In genomic region chr12:72273851-72274284, GRCh38 we compare ENCODE assay signal across 11 cellular contexts. TPM values are rescaled to one million over a fixed set of nuclear protein-coding genes. Genes with fewer than 3 reads are reported as not detected.
DNase-seq lines count a peak whose midpoint lies in the region; ATAC-seq and TF ChIP-seq lines count a peak whose summit lies in the region.
"Had no signal": no experiment of that assay in that cellular context is flagged by ENCODE, and none has a peak within 500 bp of the region (broad histone marks: within the 10 kb centered on the region; RNA-seq: fewer than 3 reads in every experiment).

No MANE protein-coding gene starts in this region.

- POLR2A ChIA-PET in HCT116 (lab: Charles Lee), result no interaction called here

- H3K4me2 ChIP-seq in HCT116 (ENCODE audit: low read length), result peak overlapping the region; percentile 79

- H3K4me3 Mint-ChIP-seq in stimulated activated naive CD8-positive, alpha-beta T cell treated with anti-CD3 and anti-CD28 coated beads, Interleukin-15, amount 100 ng/mL, for 72 hours, result no peak overlapping the region

- H2AFZ ChIP-seq in HCT116 (ENCODE audit: low read depth, low read length, poor library complexity, severe bottlenecking), result no peak overlapping the region

- H3K36me3 ChIP-seq in HCT116 (ENCODE audit: control insufficient read depth in 1 of 2, insufficient read depth in 2 of 2, low read length in 2 of 2), result no peaks in the 10 kb centered on the region
- no peaks in the 10 kb centered on the region for H3K36me3 ChIP-seq in brain microvascular endothelial cell (replicated peaks)
- H3K36me3 ChIP-seq in spleen, result no peaks in the 10 kb centered on the region

- no peaks in the 10 kb centered on the region for H3K9me3 Mint-ChIP-seq in stimulated activated naive CD8-positive, alpha-beta T cell treated with anti-CD3 and anti-CD28 coated beads, Interleukin-15, amount 100 ng/mL, for 72 hours

- peaks cover 15% of the 10 kb centered on the region for H3K4me1 Mint-ChIP-seq in stimulated activated naive CD8-positive, alpha-beta T cell treated with anti-CD3 and anti-CD28 coated beads, Interleukin-15, amount 100 ng/mL, for 72 hours

- H3K27me3 Mint-ChIP-seq in stimulated activated naive CD8-positive, alpha-beta T cell treated with anti-CD3 and anti-CD28 coated beads, Interleukin-15, amount 100 ng/mL, for 72 hours, result peaks cover 61% of the 10 kb centered on the region

- no peaks in the 10 kb centered on the region for H4K20me1 ChIP-seq in HCT116 (ENCODE audit: insufficient read depth)

- no peak for TF ChIP-seq CTCF in HCT116 (IDR thresholded peaks at IDR 0.05 in 2 of 3, conservative IDR thresholded peaks at IDR 0.05 in 1 of 3; ENCODE audit: borderline replicate concordance in 1 of 3, insufficient read depth in 1 of 3, low read depth in 2 of 3, low read length in 2 of 3)
- no peak for TF ChIP-seq CTCF in brain microvascular endothelial cell (IDR thresholded peaks at IDR 0.05; ENCODE audit: low read depth, low read length, missing control alignments)
- no peak for TF ChIP-seq CTCF in spleen (IDR thresholded peaks at IDR 0.05 in 8 of 11, conservative IDR thresholded peaks at IDR 0.05 in 3 of 11)

- H3K27me3 ChIP-seq in HCT116 (ENCODE audit: insufficient read depth, low read length) (no peaks in the 10 kb centered on the region), brain microvascular endothelial cell (replicated peaks) (no peaks in the 10 kb centered on the region), spleen (replicated peaks in 1 of 7) (peaks cover 0 to 76% (median 37%) of the 10 kb centered on the region in 7 donors)

- no peak overlapping the region for H3K27ac Mint-ChIP-seq in stimulated activated naive CD8-positive, alpha-beta T cell treated with anti-CD3 and anti-CD28 coated beads, Interleukin-15, amount 100 ng/mL, for 72 hours

- intact Hi-C loops in HCT116 (cut with micrococcal nuclease), result no loop called here
- intact Hi-C loops in spleen (cut with DNase I; ENCODE audit: low total_unique reads), result no loop called here

- H3K27ac ChIP-seq in HCT116 (ENCODE audit: low read depth, low read length) (no peak overlapping the region), brain microvascular endothelial cell (no peak overlapping the region), spleen (peak overlapping the region in 5 of 8 donors; percentile 26 to 71 (median 67))

- H3K9ac ChIP-seq in HCT116 (ENCODE audit: low read length), result no peak overlapping the region

- ATAC-seq in HCT116, result no peak
- ATAC-seq in stimulated activated naive CD8-positive, alpha-beta T cell treated with anti-CD3 and anti-CD28 coated beads, Interleukin-15, amount 100 ng/mL, for 72 hours, result no peak
- ATAC-seq: left colon had no signal

- CTCF ChIA-PET in HCT116 (lab: Charles Lee), result interaction anchor here (1.3 kb wide), 1 partner anchor 10 kb away, joined by 4 read pairs; no protein-coding TSS in a partner anchor

- H3K9me3 ChIP-seq in HCT116 (ENCODE audit: control insufficient read depth in 1 of 2, insufficient read depth in 1 of 2, low read depth in 1 of 2, low read length in 2 of 2) (no peaks in the 10 kb centered on the region), spleen (no peaks in the 10 kb centered on the region)

- 11 to 24% (median 14%) methylated on average over 16 of the region's 16 CpGs for WGBS in spleen, 5 donors

- peaks cover 0 to 15% of the 10 kb centered on the region in 2 experiments; a peak in 1 of 4 replicates for H3K4me1 ChIP-seq in HCT116 (ENCODE audit: control insufficient read depth in 1 of 2, insufficient read depth in 2 of 2, low read length in 2 of 2)
- peaks cover 0 to 40% (median 24%) of the 10 kb centered on the region in 6 donors for H3K4me1 ChIP-seq in spleen

- H3K4me3 ChIP-seq in HCT116 (replicated peaks in 1 of 2; ENCODE audit: low read depth in 1 of 2, low read length in 2 of 2), result peak overlapping the region; percentile 59 to 61
- peak overlapping the region; percentile 84 for H3K4me3 ChIP-seq in brain microvascular endothelial cell (ENCODE audit: low read depth, low read length)
- H3K4me3 ChIP-seq in spleen, result peak overlapping the region; percentile 8 to 71 (median 47)

- no peaks in the 10 kb centered on the region for H3K9me2 ChIP-seq in HCT116 (ENCODE audit: insufficient read depth)

- no peak for TF ChIP-seq POLR2A in HCT116 (IDR thresholded peaks at IDR 0.05; ENCODE audit: borderline replicate concordance, extremely low read depth, insufficient read depth, insufficient read length)
- TF ChIP-seq POLR2A in spleen (IDR thresholded peaks at IDR 0.05), result no peak

- no peak for DNase-seq in HCT116 (ENCODE audit: low read depth, low spot score)
- no peak for DNase-seq in brain microvascular endothelial cell
- peak; percentile 8 for DNase-seq in iPS-NIHi11 (ENCODE audit: low spot score)
- peak; percentile 47 for DNase-seq in spleen
- DNase-seq in stimulated activated CD4-positive, alpha-beta T cell treated with anti-CD3 and anti-CD28 coated beads, Interleukin-2, amount 100 ng/mL, for 24 hours, result no peak
- DNase-seq in Kasumi-1 (lab: John Stamatoyannopoulos, UW), result no peak
- DNase-seq in GDM1 (lab: John Stamatoyannopoulos, UW), result no peak
- DNase-seq in stimulated activated naive CD8-positive, alpha-beta T cell treated with anti-CD3 and anti-CD28 coated beads, Interleukin-15, amount 100 ng/mL, for 72 hours, result no peak
- DNase-seq: left colon, NCI-H1048, T-helper 9 cell had no signal

- no peak for TF ChIP-seq RAD21 in HCT116 (IDR thresholded peaks at IDR 0.05; ENCODE audit: low read depth)

- RAD21 ChIA-PET in HCT116 (lab: Charles Lee; ENCODE audit: low non-redundant PET in 1 of 2, low total read pairs in 2 of 2, uncharacterized antibody in 2 of 2, unreplicated experiment in 2 of 2), result no interaction called here

- H3K79me2 ChIP-seq in HCT116 (ENCODE audit: insufficient read depth, low read length), result no peaks in the 10 kb centered on the region

- no TSS peak for BruUV-seq in HCT116 (replicated peaks; lab: Mats Ljungman, UMichigan)

- in situ Hi-C loops in brain microvascular endothelial cell (cut with HindIII; ENCODE audit: low pct_ligation_motif_present, low sequenced_read_pairs), result no loop called here

TF ChIP-seq in HCT116, 20 proteins besides CTCF, POLR2A, EP300 and RAD21:
- TF ChIP-seq POLR2AphosphoS5 (IDR thresholded peaks at IDR 0.05; ENCODE audit: low read depth, low read length), result no peak
- TF ChIP-seq, protein P1, sequence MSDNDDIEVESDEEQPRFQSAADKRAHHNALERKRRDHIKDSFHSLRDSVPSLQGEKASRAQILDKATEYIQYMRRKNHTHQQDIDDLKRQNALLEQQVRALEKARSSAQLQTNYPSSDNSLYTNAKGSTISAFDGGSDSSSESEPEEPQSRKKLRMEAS (IDR thresholded peaks at IDR 0.05), result no peak
- TF ChIP-seq FOSL1 (IDR thresholded peaks at IDR 0.05; ENCODE audit: low read depth), result no peak
- TF ChIP-seq JUND (IDR thresholded peaks at IDR 0.05), result no peak
- no peak for TF ChIP-seq ATF3 (IDR thresholded peaks at IDR 0.05)
- no peak for TF ChIP-seq CEBPB (IDR thresholded peaks at IDR 0.05; ENCODE audit: low read depth)
- TF ChIP-seq YY1 (IDR thresholded peaks at IDR 0.05; ENCODE audit: extremely low read depth, insufficient replicate concordance, low read depth, low read length), result no peak
- no peak for TF ChIP-seq SP1 (IDR thresholded peaks at IDR 0.05; ENCODE audit: low read depth)
- no peak for TF ChIP-seq ZFX (IDR thresholded peaks at IDR 0.05)
- TF ChIP-seq ZBTB33 (IDR thresholded peaks at IDR 0.05; ENCODE audit: extremely low read depth, insufficient replicate concordance, low read length), result no peak
- no peak for TF ChIP-seq SIN3A (IDR thresholded peaks at IDR 0.05; ENCODE audit: low read depth)
- no peak for TF ChIP-seq CBX3 (IDR thresholded peaks at IDR 0.05; ENCODE audit: low read depth)
- no peak for TF ChIP-seq ZNF274 (IDR thresholded peaks at IDR 0.05; ENCODE audit: low read depth, low read length)
- no peak for TF ChIP-seq EZH2 (IDR thresholded peaks at IDR 0.05)
- no peak for TF ChIP-seq EZH2phosphoT487 (IDR thresholded peaks at IDR 0.05; ENCODE audit: borderline replicate concordance)
- no peak for TF ChIP-seq EGR1 (IDR thresholded peaks at IDR 0.05; ENCODE audit: low read depth)

RNA-seq across cellular contexts. Expression of gene TRHDE, which starts 1.7 kb away (rescaled TPM):
- total RNA-seq in HCT116 (2021; ENCODE audit: unreplicated experiment) (2.9 TPM), spleen (10 to 100 TPM in 6 of 7 donors, 1 to 10 TPM in 1; 8.6 to 32.7 (median 24.9) TPM)
- polyA plus RNA-seq in HCT116 (2012), result 0.21 and 0.87 TPM in 2 replicates
- under 1 TPM; 0.26 to 0.43 (median 0.42) TPM for polyA plus RNA-seq in spleen

Comparison
In these comparisons a context has a peak if more than half of its experiments do, and no peak if none do; other contexts are left out.
1. DNase-seq: peak in iPS-NIHi11 (single experiment) and spleen (single experiment); none in HCT116 (single experiment), brain microvascular endothelial cell (single experiment), stimulated activated CD4-positive, alpha-beta T cell treated with anti-CD3 and anti-CD28 coated beads, Interleukin-2, amount 100 ng/mL, for 24 hours (0 of 2), Kasumi-1 (0 of 2), GDM1 (single experiment) and stimulated activated naive CD8-positive, alpha-beta T cell treated with anti-CD3 and anti-CD28 coated beads, Interleukin-15, amount 100 ng/mL, for 72 hours (0 of 2).
2. H3K27ac ChIP-seq: peak in spleen (5 of 8); none in HCT116 (single experiment) and brain microvascular endothelial cell (single experiment).
3. Peak in every context shown above with its lines, with median percentiles within 50 percentile points of each other: H3K4me3 ChIP-seq.